8 cellular contexts compared by ENCODE assay signal in genomic region chr20:49276201-49276894, GRCh38. TPM values are rescaled to one million over a fixed set of nuclear protein-coding genes. Genes with fewer than 3 reads are reported as not detected.
A peak's percentile ranks its signal among the peaks of the same experiment; 100 is the strongest.
DNase-seq lines count a peak whose midpoint lies in the region; ATAC-seq and TF ChIP-seq lines count a peak whose summit lies in the region.

No MANE protein-coding gene starts in this region.

- H3K36me3 Mint-ChIP-seq in Caco-2 (ENCODE audit: insufficient read depth, unreplicated experiment) = peaks cover 94% of the 10 kb centered on the region

- peak overlapping the region; percentile 76 for H3K4me3 ChIP-seq in Caco-2 (ENCODE audit: low read depth, low read length)
- H3K4me3 ChIP-seq in SJCRH30 = peak overlapping the region; percentile 87
- H3K4me3 ChIP-seq in astrocyte of the cerebellum (ENCODE audit: low read depth, low read length) = peak overlapping the region; percentile 96

- DNase-seq in Caco-2 (peak in 1 of 2 experiments; percentile 16), KBM-7 (peak; percentile 69), SJCRH30 (peak; percentile 49 to 68), astrocyte of the cerebellum (ENCODE audit: low read depth) (peak; percentile 65), left kidney (ENCODE audit: low read depth, low spot score) (peak; percentile 24)
- DNase-seq in stimulated activated CD8-positive, alpha-beta memory T cell treated with anti-CD3 and anti-CD28 coated beads, Interleukin-15, amount 100 ng/mL, for 1 hour (ENCODE audit: low read depth) = peak; percentile 19

- H3K4me1 ChIP-seq in Caco-2 = peaks cover 25% of the 10 kb centered on the region
- H3K4me1 ChIP-seq in SJCRH30 = peaks cover 26% of the 10 kb centered on the region

- H3K27ac ChIP-seq in SJCRH30 = peak overlapping the region; percentile 87; the same call in 1 of the 2 replicates

- POLR2A ChIA-PET in Caco-2 (lab: Charles Lee) = interaction anchor here (0.5 to 1.8 kb wide), 3 partner anchors 11 to 208 kb away, joined by 5 to 11 read pairs (median 5); no protein-coding TSS in a partner anchor

- in situ Hi-C loops in KBM-7 (cut with MboI; ENCODE audit: low pct_unique_long_range_greater_than_20kb, low sequenced_read_pairs) (no loop called here), astrocyte of the cerebellum (cut with HindIII; ENCODE audit: low sequenced_read_pairs) (no loop called here)

- peaks cover 32% of the 10 kb centered on the region for H3K36me3 ChIP-seq in Caco-2 (ENCODE audit: control insufficient read depth, insufficient read depth, low read length)
- H3K36me3 ChIP-seq in SJCRH30 = peaks cover 70% of the 10 kb centered on the region

- CTCF ChIA-PET in Caco-2 (lab: Charles Lee) = interaction anchor here (0.6 to 1.7 kb wide), 5 partner anchors 12 to 144 kb away, joined by 3 to 9 read pairs (median 4); no protein-coding TSS in a partner anchor

- H3K27me3 Mint-ChIP-seq in Caco-2 (ENCODE audit: insufficient read depth, unreplicated experiment) = peaks cover 7% of the 10 kb centered on the region

- H3K9me3 Mint-ChIP-seq in Caco-2 (ENCODE audit: unreplicated experiment) = peaks cover 17% of the 10 kb centered on the region

- TF ChIP-seq CTCF in Caco-2 (IDR thresholded peaks at IDR 0.05; ENCODE audit: insufficient read depth in 1 of 2, low read depth in 1 of 2, low read length in 1 of 2, severe bottlenecking in 1 of 2, unreplicated experiment in 1 of 2) (no peak), astrocyte of the cerebellum (IDR thresholded peaks at IDR 0.05; ENCODE audit: low read depth, low read length, missing control alignments) (no peak)

- BruUV-seq in Caco-2 (replicated peaks; lab: Mats Ljungman, UMichigan) = TSS peak; percentile 43

- H3K4me1 Mint-ChIP-seq in Caco-2 (ENCODE audit: low read depth, unreplicated experiment) = peaks cover 37% of the 10 kb centered on the region

- peak overlapping the region; percentile 97 for H3K27ac Mint-ChIP-seq in Caco-2 (ENCODE audit: unreplicated experiment)

- intact Hi-C loops in Caco-2 (cut with micrococcal nuclease; ENCODE audit: unreplicated experiment) = no loop called here

- ATAC-seq in GM21737 (IDR thresholded peaks at IDR 0.05; ENCODE audit: unreplicated experiment) = no peak
- ATAC-seq in GM18861 (IDR thresholded peaks at IDR 0.05; ENCODE audit: unreplicated experiment) = no peak

- H3K9me3 ChIP-seq in Caco-2 = peaks cover 19% of the 10 kb centered on the region
- H3K9me3 ChIP-seq in SJCRH30 (replicated peaks) = peaks cover 12% of the 10 kb centered on the region

- H3K27me3 ChIP-seq in Caco-2 (replicated peaks; ENCODE audit: control insufficient read depth, insufficient read depth, low read length) (no peaks in the 10 kb centered on the region), SJCRH30 (no peaks in the 10 kb centered on the region)

- H3K4me3 Mint-ChIP-seq in Caco-2 (ENCODE audit: unreplicated experiment) = peak overlapping the region; percentile 81

RNA-seq across cellular contexts. Expression of gene ZNFX1, which starts 1.5 kb away (rescaled TPM):
- total RNA-seq in Caco-2 (2022) = 34.0 and 34.7 TPM in 2 replicates
- total RNA-seq in SJCRH30 (2014; rRNA removed; shearing (Covaris generic)) = 23.8 and 25.5 TPM in 2 replicates

RNA-seq across cellular contexts. Expression of gene DDX27, which starts 57.1 kb away (rescaled TPM):
- total RNA-seq in Caco-2 (2022) = 146 and 148 TPM in 2 replicates
- 103 and 114 TPM in 2 replicates for total RNA-seq in SJCRH30 (2014; rRNA removed; shearing (Covaris generic))
